In genomic region chr15:41151451-41152005, GRCh38 we compare ENCODE assay signal across 22 cellular contexts.
"Had no signal": no experiment of that assay in that cellular context is flagged by ENCODE, and none has a peak within 500 bp of the region (broad histone marks: within the 10 kb centered on the region; RNA-seq: fewer than 3 reads in every experiment).

No MANE protein-coding gene starts in this region.

- H3K27ac ChIP-seq: Peyer's patch, RWPE1, SJCRH30 had no signal

- DNase-seq: activated naive CD4-positive, alpha-beta T cell; activated T-cell treated with anti-CD3 and anti-CD28 coated beads for 4 hours; amygdala; Karpas-422; MM.1S; NCI-H1105 treated with DMSO at 0.1 percent for 48 hours; NCI-H1436 treated with DMSO at 0.1 percent for 48 hours; NCI-H187; NCI-H2081; NCI-H446; NCI-H524; Peyer's patch; Right ventricle myocardium superior; SJCRH30; SK-N-SH; T-helper 9 cell had no signal

- H3K9me3 ChIP-seq: Peyer's patch, SJCRH30, SK-N-SH had no signal

- H3K4me3 ChIP-seq: K562, Peyer's patch, SJCRH30 had no signal

- H3K27me3 ChIP-seq: Peyer's patch, SJCRH30 had no signal

- H3K4me1 Mint-ChIP-seq: brain; central memory CD8-positive, alpha-beta T cell; WTC11 had no signal

- H3K36me3 ChIP-seq: Peyer's patch, SJCRH30 had no signal

- H3K27ac Mint-ChIP-seq: activated naive CD8-positive, alpha-beta T cell; brain; WTC11 had no signal

- H3K4me3 Mint-ChIP-seq: activated naive CD8-positive, alpha-beta T cell; brain; central memory CD8-positive, alpha-beta T cell; WTC11 had no signal

- H3K36me3 Mint-ChIP-seq: activated naive CD8-positive, alpha-beta T cell; brain; WTC11 had no signal

- H3K4me1 ChIP-seq: Peyer's patch, SJCRH30 had no signal

- H3K27me3 Mint-ChIP-seq: central memory CD8-positive, alpha-beta T cell had no signal

- ATAC-seq: K562, WTC11 had no signal

- H3K9me3 Mint-ChIP-seq: central memory CD8-positive, alpha-beta T cell had no signal
